ENCODE assay signal across 13 cellular contexts in genomic region chr2:211216221-211216620, GRCh38.
DNase-seq lines count a peak whose midpoint lies in the region; ATAC-seq and TF ChIP-seq lines count a peak whose summit lies in the region.
"Had no signal": no experiment of that assay in that cellular context is flagged by ENCODE, and none has a peak within 500 bp of the region (broad histone marks: within the 10 kb centered on the region; RNA-seq: fewer than 3 reads in every experiment).

No MANE protein-coding gene starts in this region.

- no peaks in the 10 kb centered on the region for H3F3A ChIP-seq in PC-3 (ENCODE audit: low read length, unreplicated experiment)

- H3K27me3 ChIP-seq in PC-3 (ENCODE audit: low read length) (no peaks in the 10 kb centered on the region), testis (no peaks in the 10 kb centered on the region)
- H3K27me3 ChIP-seq: ovary, suprapubic skin had no signal

- H3K27ac Mint-ChIP-seq in T-helper 17 cell, result no peak overlapping the region

- H3K36me3 Mint-ChIP-seq in T-helper 17 cell (ENCODE audit: low read depth), result no peaks in the 10 kb centered on the region

- WGBS in testis, 2 donors, result 27 to 40% methylated on average over 1 of the region's 1 CpG

- no peak overlapping the region for H2AFZ ChIP-seq in PC-3 (ENCODE audit: low read length)

- no peak overlapping the region for H3K4me2 ChIP-seq in PC-3 (ENCODE audit: low read length)

- H3K9ac ChIP-seq in PC-3 (ENCODE audit: low read length), result no peak overlapping the region

- H3K4me1 ChIP-seq in PC-3 (ENCODE audit: insufficient read depth, low read length) (no peaks in the 10 kb centered on the region), testis (no peaks in the 10 kb centered on the region)
- H3K4me1 ChIP-seq: suprapubic skin had no signal

- no peaks in the 10 kb centered on the region for H3K79me2 ChIP-seq in PC-3 (ENCODE audit: low read length)

- TF ChIP-seq POLR2A in testis (IDR thresholded peaks at IDR 0.05), result no peak

- intact Hi-C loops in PC-3 (cut with micrococcal nuclease), result loop anchor here (1.0 kb wide), 1 partner anchor 239 kb away; no protein-coding TSS in a partner anchor
- intact Hi-C loops in testis (cut with DNase I; ENCODE audit: low total_unique reads), result no loop called here
- intact Hi-C loops in Right ventricle myocardium superior (cut with DNase I), result no loop called here

- CTCF ChIA-PET in PC-3 (lab: Charles Lee), result interaction anchor here (1.1 kb wide), 1 partner anchor 239 kb away, joined by 5 read pairs; no protein-coding TSS in a partner anchor

- no peaks in the 10 kb centered on the region for H3K9me2 ChIP-seq in PC-3 (replicated peaks; ENCODE audit: low read length)

- H3K4me1 Mint-ChIP-seq in T-helper 17 cell, result no peaks in the 10 kb centered on the region

- DNase-seq in NCI-H82 (lab: John Stamatoyannopoulos, UW) (peak; percentile 8), NCI-H82 treated with DMSO at 0.1 percent for 48 hours (lab: John Stamatoyannopoulos, UW; ENCODE audit: unreplicated experiment) (no peak), PC-3 (peak; percentile 54), fibroblast of the aortic adventitia (ENCODE audit: low read depth) (peak; percentile 14), testis (no peak), Right ventricle myocardium superior (no peak), T-helper 17 cell (no peak)
- DNase-seq: activated naive CD4-positive, alpha-beta T cell treated with anti-CD3 and anti-CD28 coated beads, Interleukin-2, amount 50 U/mL, for 16 hours; NCI-H146; ovary; stimulated activated CD4-positive, alpha-beta T cell treated with anti-CD3 and anti-CD28 coated beads, Interleukin-4, amount 100 ng/mL, for 4 hours had no signal

- H3K9me3 ChIP-seq in PC-3 (ENCODE audit: low read length) (no peaks in the 10 kb centered on the region), testis (no peaks in the 10 kb centered on the region), T-helper 17 cell (ENCODE audit: control insufficient read depth, low read length, poor library complexity, severe bottlenecking) (no peaks in the 10 kb centered on the region)
- H3K9me3 ChIP-seq: ovary, suprapubic skin had no signal

- H3K4me3 ChIP-seq in PC-3 (ENCODE audit: low read length) (no peak overlapping the region), fibroblast of the aortic adventitia (ENCODE audit: low read depth, low read length) (no peak overlapping the region), testis (no peak overlapping the region)
- H3K4me3 ChIP-seq: ovary, suprapubic skin had no signal

- TF ChIP-seq CTCF in PC-3 (conservative IDR thresholded peaks at IDR 0.05; ENCODE audit: low read depth, low read length) (peak; percentile 68), fibroblast of the aortic adventitia (IDR thresholded peaks at IDR 0.05; ENCODE audit: insufficient read depth, low read length) (peak; percentile 18), testis (IDR thresholded peaks at IDR 0.05) (peak in 2 of 3 experiments; percentile 15 to 43)

- H3K27me3 Mint-ChIP-seq in T-helper 17 cell, result no peaks in the 10 kb centered on the region

- H3K36me3 ChIP-seq in PC-3 (ENCODE audit: low read depth, low read length) (no peaks in the 10 kb centered on the region), testis (ENCODE audit: low read depth, missing control alignments) (no peaks in the 10 kb centered on the region)
- H3K36me3 ChIP-seq: ovary, suprapubic skin had no signal

- no TSS peak for BruUV-seq in PC-3 (replicated peaks; lab: Mats Ljungman, UMichigan)

- H3K4me3 Mint-ChIP-seq in T-helper 17 cell, result no peak overlapping the region

- 0 out of 2 replicates have a peak, but pooled peaks have one; percentile 37 for ATAC-seq in PC-3
- no peak for ATAC-seq in Right ventricle myocardium superior (ENCODE audit: poor library complexity)
- ATAC-seq in GM18858 (IDR thresholded peaks at IDR 0.05; ENCODE audit: unreplicated experiment), result no peak
- no peak for ATAC-seq in T-helper 17 cell

- POLR2A ChIA-PET in PC-3 (lab: Charles Lee; ENCODE audit: unreplicated experiment), result interaction anchor here (0.7 kb wide), 1 partner anchor 180 kb away, joined by 3 read pairs; no protein-coding TSS in a partner anchor

- H4K20me1 ChIP-seq in PC-3 (ENCODE audit: low read length), result no peaks in the 10 kb centered on the region

- H3K27ac ChIP-seq in PC-3 (ENCODE audit: low read length) (no peak overlapping the region), testis (no peak overlapping the region)
- H3K27ac ChIP-seq: ovary, suprapubic skin had no signal

Comparison
In these comparisons a context has a peak if more than half of its experiments do, and no peak if none do; other contexts are left out.
1. DNase-seq: peak in NCI-H82 (single experiment), PC-3 (single experiment) and fibroblast of the aortic adventitia (single experiment); none in NCI-H82 treated with DMSO at 0.1 percent for 48 hours (single experiment), testis (single experiment), Right ventricle myocardium superior (single experiment) and T-helper 17 cell (0 of 3).
2. CTCF ChIP-seq: peak in every context shown above with its lines; median percentile 68 in PC-3; 29 in testis; 18 in fibroblast of the aortic adventitia.